20 cellular contexts compared by ENCODE assay signal in the genomic region with DNA sequence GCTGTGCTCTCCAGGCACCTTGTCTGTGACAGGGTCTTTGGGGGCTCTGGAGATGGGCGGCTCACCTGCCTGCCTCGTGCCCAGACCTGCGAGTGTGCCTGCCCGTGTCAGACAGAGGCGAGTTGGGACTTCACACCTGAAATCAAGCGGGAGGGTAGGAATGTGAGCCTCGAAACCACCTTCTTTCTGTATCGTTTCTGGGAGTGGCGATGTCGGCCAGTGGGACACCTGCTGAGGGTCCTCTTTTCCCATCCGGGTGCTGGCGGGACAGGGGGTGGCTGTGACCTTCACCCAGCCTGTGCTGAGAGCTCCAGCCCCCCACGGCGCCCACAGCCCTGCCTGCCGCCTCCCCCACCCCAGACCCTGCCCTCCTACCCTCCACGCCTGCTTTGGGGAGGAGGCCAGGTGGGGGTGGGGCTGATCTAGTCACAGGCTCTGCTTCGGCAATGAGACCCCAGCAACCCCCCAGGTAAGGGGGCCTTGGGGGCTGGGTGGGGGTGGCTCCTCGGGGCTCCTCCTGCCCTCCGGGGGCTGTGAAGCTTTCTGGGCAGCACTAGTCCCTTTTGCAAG. TPM values are rescaled to one million over a fixed set of nuclear protein-coding genes. Genes with fewer than 3 reads are reported as not detected.
DNase-seq lines count a peak whose midpoint lies in the region; ATAC-seq and TF ChIP-seq lines count a peak whose summit lies in the region.
"Had no signal": no experiment of that assay in that cellular context is flagged by ENCODE, and none has a peak within 500 bp of the region (broad histone marks: within the 10 kb centered on the region; RNA-seq: fewer than 3 reads in every experiment).

No MANE protein-coding gene starts in this region.

- H3K27ac Mint-ChIP-seq in activated CD4-positive, alpha-beta T cell treated with anti-CD3 and anti-CD28 coated beads, Interleukin-2, amount 10 ng/mL, durations not matched to agents 7 days and 5 days = no peak overlapping the region
- H3K27ac Mint-ChIP-seq: activated naive CD4-positive, alpha-beta T cell treated with anti-CD3 and anti-CD28 coated beads, Interleukin-2, amount 50 U/mL, for 72 hours; activated T-cell treated with anti-CD3 and anti-CD28 coated beads, Interleukin-2, amount 50 U/mL, for 24 hours; CD8-positive, alpha-beta T cell had no signal

- H3K9me3 ChIP-seq in mesenchymal stem cell (ENCODE audit: control insufficient read depth, low read length) (no peaks in the 10 kb centered on the region), subcutaneous abdominal adipose tissue (ENCODE audit: control insufficient read depth in 5 of 5, low read length in 5 of 5) (no peaks in the 10 kb centered on the region)
- H3K9me3 ChIP-seq: Peyer's patch, right lobe of liver had no signal

- peak overlapping the region; percentile 94 to 99 for H3K27ac ChIP-seq in coronary artery
- no peak overlapping the region for H3K27ac ChIP-seq in mesenchymal stem cell (ENCODE audit: low read length, poor library complexity, severe bottlenecking)
- peak overlapping the region; percentile 86 for H3K27ac ChIP-seq in subcutaneous abdominal adipose tissue (ENCODE audit: low read depth, low read length)
- H3K27ac ChIP-seq: right lobe of liver had no signal

- WGBS in mesenchymal stem cell = 80% methylated on average over 15 of the region's 19 CpGs

- H3K18ac ChIP-seq in mesenchymal stem cell (ENCODE audit: low read depth in 1 of 2, low read length in 2 of 2) = no peak overlapping the region

- H3K4me3 ChIP-seq in GM06990 (replicated peaks; ENCODE audit: low read depth, low read length) = no peak overlapping the region
- no peak overlapping the region for H3K4me3 ChIP-seq in coronary artery
- H3K4me3 ChIP-seq in mesenchymal stem cell (ENCODE audit: insufficient read depth in 1 of 2, low read depth in 1 of 2, low read length in 2 of 2) = no peak overlapping the region
- H3K4me3 ChIP-seq in subcutaneous abdominal adipose tissue (ENCODE audit: low read depth in 1 of 5, low read length in 5 of 5) = no peak overlapping the region
- H3K4me3 ChIP-seq: lung, Peyer's patch, right lobe of liver had no signal

- POLR2A ChIA-PET in activated CD4-positive, alpha-beta T cell treated with anti-CD3 and anti-CD28 coated beads, Interleukin-2, amount 10 ng/mL, durations not matched to agents 7 days and 5 days (lab: Charles Lee) = no interaction called here

- no peaks in the 10 kb centered on the region for H3K36me3 ChIP-seq in GM06990 (ENCODE audit: control insufficient read depth, insufficient read depth, low read length)
- H3K36me3 ChIP-seq in mesenchymal stem cell (ENCODE audit: control insufficient read depth in 1 of 2, insufficient read depth in 2 of 2, low read depth in 1 of 2, low read length in 2 of 2) = no peaks in the 10 kb centered on the region
- no peaks in the 10 kb centered on the region for H3K36me3 ChIP-seq in subcutaneous abdominal adipose tissue (ENCODE audit: control insufficient read depth in 5 of 5, insufficient read depth in 5 of 5, low read length in 5 of 5)
- H3K36me3 ChIP-seq: Peyer's patch, right lobe of liver had no signal

- H3K27me3 ChIP-seq in GM06990 (replicated peaks; ENCODE audit: control insufficient read depth, insufficient read depth, low read length) (no peaks in the 10 kb centered on the region; the same call in 1 of the 2 replicates), mesenchymal stem cell (ENCODE audit: control insufficient read depth in 1 of 2, insufficient read depth in 1 of 2, low read length in 2 of 2) (no peaks in the 10 kb centered on the region), subcutaneous abdominal adipose tissue (ENCODE audit: control insufficient read depth in 5 of 5, insufficient read depth in 4 of 5, low read length in 5 of 5) (no peaks in the 10 kb centered on the region)
- H3K27me3 ChIP-seq: Peyer's patch, right lobe of liver had no signal

- peak overlapping the region in 1 of 2 experiments; percentile 35 for H3K14ac ChIP-seq in mesenchymal stem cell (ENCODE audit: low read length in 2 of 2)

- CTCF ChIA-PET in activated CD4-positive, alpha-beta T cell treated with anti-CD3 and anti-CD28 coated beads, Interleukin-2, amount 10 ng/mL, durations not matched to agents 7 days and 5 days (lab: Charles Lee) = interaction anchor here (0.7 to 1.4 kb wide), 2 partner anchors 15 to 104 kb away, joined by 3 to 5 read pairs; a partner anchor contains a TSS

- H3K27me3 Mint-ChIP-seq in activated CD4-positive, alpha-beta T cell treated with anti-CD3 and anti-CD28 coated beads, Interleukin-2, amount 10 ng/mL, durations not matched to agents 7 days and 5 days = no peaks in the 10 kb centered on the region
- H3K27me3 Mint-ChIP-seq: activated T-cell treated with anti-CD3 and anti-CD28 coated beads, Interleukin-2, amount 50 U/mL, for 24 hours had no signal

- no peak for TF ChIP-seq CTCF in GM06990 (IDR thresholded peaks at IDR 0.05; ENCODE audit: insufficient read depth, low read length, poor library complexity, severe bottlenecking)
- TF ChIP-seq CTCF in coronary artery (IDR thresholded peaks at IDR 0.05) = no peak

- H2BK5ac ChIP-seq in mesenchymal stem cell (ENCODE audit: low read depth, low read length, poor library complexity, severe bottlenecking) = no peak overlapping the region

- ATAC-seq in HG03571 (IDR thresholded peaks at IDR 0.05; ENCODE audit: unreplicated experiment) = no peak
- ATAC-seq: activated naive CD4-positive, alpha-beta T cell treated with anti-CD3 and anti-CD28 coated beads, Interleukin-2, amount 50 U/mL, for 72 hours; CD8-positive, alpha-beta T cell; right lobe of liver had no signal

- H3K36me3 Mint-ChIP-seq in activated CD4-positive, alpha-beta T cell treated with anti-CD3 and anti-CD28 coated beads, Interleukin-2, amount 10 ng/mL, durations not matched to agents 7 days and 5 days (ENCODE audit: low read depth) = no peaks in the 10 kb centered on the region
- H3K36me3 Mint-ChIP-seq: activated naive CD4-positive, alpha-beta T cell treated with anti-CD3 and anti-CD28 coated beads, Interleukin-2, amount 50 U/mL, for 72 hours; CD8-positive, alpha-beta T cell had no signal

- H3K9ac ChIP-seq in mesenchymal stem cell (ENCODE audit: low read length) (no peak overlapping the region), subcutaneous abdominal adipose tissue (ENCODE audit: low read length in 5 of 5) (peak overlapping the region in 1 of 5 donors; percentile 43)

- H4K91ac ChIP-seq in mesenchymal stem cell (ENCODE audit: low read length) = peak overlapping the region; percentile 5

- H3K4me3 Mint-ChIP-seq in activated CD4-positive, alpha-beta T cell treated with anti-CD3 and anti-CD28 coated beads, Interleukin-2, amount 10 ng/mL, durations not matched to agents 7 days and 5 days = no peak overlapping the region
- H3K4me3 Mint-ChIP-seq: activated T-cell treated with anti-CD3 and anti-CD28 coated beads, Interleukin-2, amount 50 U/mL, for 24 hours; CD8-positive, alpha-beta T cell had no signal

- peaks cover 79% of the 10 kb centered on the region for H3K4me1 ChIP-seq in mesenchymal stem cell (ENCODE audit: control insufficient read depth, insufficient read depth, low read depth, low read length)
- peaks cover 12 to 85% (median 74%) of the 10 kb centered on the region in 5 donors for H3K4me1 ChIP-seq in subcutaneous abdominal adipose tissue (ENCODE audit: control insufficient read depth in 5 of 5, insufficient read depth in 5 of 5, low read length in 5 of 5)

- no peak overlapping the region for H3K23ac ChIP-seq in mesenchymal stem cell (ENCODE audit: low read length in 2 of 2)

- no peak overlapping the region for H2BK15ac ChIP-seq in mesenchymal stem cell (ENCODE audit: low read depth, poor library complexity, severe bottlenecking)

- H3K9me3 Mint-ChIP-seq in activated CD4-positive, alpha-beta T cell treated with anti-CD3 and anti-CD28 coated beads, Interleukin-2, amount 10 ng/mL, durations not matched to agents 7 days and 5 days = no peaks in the 10 kb centered on the region
- H3K9me3 Mint-ChIP-seq: activated naive CD4-positive, alpha-beta T cell treated with anti-CD3 and anti-CD28 coated beads, Interleukin-2, amount 50 U/mL, for 72 hours; activated T-cell treated with anti-CD3 and anti-CD28 coated beads, Interleukin-2, amount 50 U/mL, for 24 hours; CD8-positive, alpha-beta T cell had no signal

- H4K8ac ChIP-seq in mesenchymal stem cell (ENCODE audit: low read length) = no peak overlapping the region

- no peak overlapping the region for H2BK120ac ChIP-seq in mesenchymal stem cell (ENCODE audit: low read depth, low read length)

- peak overlapping the region; percentile 18 for H2AK5ac ChIP-seq in mesenchymal stem cell (ENCODE audit: low read length, severe bottlenecking)

- H3K4me2 ChIP-seq in mesenchymal stem cell (ENCODE audit: low read length, poor library complexity, severe bottlenecking) = no peak overlapping the region

- no peak overlapping the region for H3K4ac ChIP-seq in mesenchymal stem cell (ENCODE audit: low read depth in 1 of 2, low read length in 2 of 2)

- H3K79me1 ChIP-seq in mesenchymal stem cell (replicated peaks; ENCODE audit: low read length, poor library complexity, severe bottlenecking) = peaks cover 8% of the 10 kb centered on the region

- peak; percentile 1 for DNase-seq in GM06990 (ENCODE audit: extremely low read depth, insufficient read length)
- peak; percentile 76 for DNase-seq in coronary artery (ENCODE audit: low spot score)
- no peak for DNase-seq in mesenchymal stem cell
- no peak for DNase-seq in NCI-H187 treated with DMSO at 0.1 percent for 48 hours (lab: John Stamatoyannopoulos, UW)
- DNase-seq in NCI-H2081 (lab: John Stamatoyannopoulos, UW) = no peak
- DNase-seq in activated CD4-positive, alpha-beta T cell treated with anti-CD3 and anti-CD28 coated beads, Interleukin-2, amount 10 ng/mL, durations not matched to agents 7 days and 5 days = no peak
- DNase-seq: activated CD4-positive, alpha-beta T cell treated with anti-CD3 and anti-CD28 coated beads, Interleukin-2, amount 50 U/mL, for 4 hours; activated T-cell treated with anti-CD3 and anti-CD28 coated beads, Interleukin-2, amount 50 U/mL, for 24 hours; CD8-positive, alpha-beta T cell; effector CD4-positive, alpha-beta T cell; EL; NCI-H1048; NCI-H774; Peyer's patch; stimulated activated CD4-positive, alpha-beta T cell treated with anti-CD3 and anti-CD28 coated beads, Interleukin-2, amount 100 ng/mL, for 48 hours had no signal

- peak overlapping the region in 1 of 2 experiments; percentile 10 for H2BK12ac ChIP-seq in mesenchymal stem cell (ENCODE audit: low read length in 2 of 2)

- no peak overlapping the region for H2AFZ ChIP-seq in mesenchymal stem cell (ENCODE audit: low read depth, low read length)

- peaks cover 8% of the 10 kb centered on the region for H3K4me1 Mint-ChIP-seq in activated CD4-positive, alpha-beta T cell treated with anti-CD3 and anti-CD28 coated beads, Interleukin-2, amount 10 ng/mL, durations not matched to agents 7 days and 5 days

RNA-seq across cellular contexts. Expression of a gene that starts 15.6 kb away (rescaled TPM):
- polyA plus RNA-seq in mesenchymal stem cell (2013, experiment 1 of 2) = 84.5 TPM
- polyA plus RNA-seq in mesenchymal stem cell (2013, experiment 2 of 2) = 86.1 TPM
- 10 to 100 TPM; 61.3 to 66.2 TPM for total RNA-seq in activated CD4-positive, alpha-beta T cell treated with anti-CD3 and anti-CD28 coated beads, Interleukin-2, amount 10 ng/mL, durations not matched to agents 7 days and 5 days

RNA-seq across cellular contexts. Expression of a gene that starts 17.9 kb away (rescaled TPM):
- polyA plus RNA-seq in mesenchymal stem cell (2013, experiment 1 of 2) = 43.3 TPM
- 44.2 TPM for polyA plus RNA-seq in mesenchymal stem cell (2013, experiment 2 of 2)
- 10 to 100 TPM; 60.7 to 62.0 TPM for total RNA-seq in activated CD4-positive, alpha-beta T cell treated with anti-CD3 and anti-CD28 coated beads, Interleukin-2, amount 10 ng/mL, durations not matched to agents 7 days and 5 days

Comparison
In these comparisons a context has a peak if more than half of its experiments do, and no peak if none do; other contexts are left out.
1. DNase-seq: peak in GM06990 (single experiment) and coronary artery (single experiment); none in mesenchymal stem cell (single experiment), NCI-H187 treated with DMSO at 0.1 percent for 48 hours (single experiment), NCI-H2081 (0 of 2) and activated CD4-positive, alpha-beta T cell treated with anti-CD3 and anti-CD28 coated beads, Interleukin-2, amount 10 ng/mL, durations not matched to agents 7 days and 5 days (single experiment).